Comparison of ENCODE assay signal across 1 cellular context in genomic region chr20:32536861-32537656, GRCh38.
TF ChIP-seq lines count a peak whose summit lies in the region.

No MANE protein-coding gene starts in this region.

TF ChIP-seq in GM23338, 12 proteins besides CTCF, POLR2A, EP300 and RAD21 (continued from another document):
- TF ChIP-seq REST (IDR thresholded peaks at IDR 0.05; ENCODE audit: unreplicated experiment) (no peak), NANOG (IDR thresholded peaks at IDR 0.05; ENCODE audit: borderline replicate concordance) (no peak), STAT1 (IDR thresholded peaks at IDR 0.05; ENCODE audit: unreplicated experiment) (no peak), EZH2 (IDR thresholded peaks at IDR 0.05; ENCODE audit: low read depth, unreplicated experiment) (no peak), JUNB (IDR thresholded peaks at IDR 0.05; ENCODE audit: unreplicated experiment) (no peak), ETS1 (IDR thresholded peaks at IDR 0.05) (no peak), POLR2AphosphoS5 (IDR thresholded peaks at IDR 0.05; ENCODE audit: low read depth) (no peak), ZNF331 (CRISPR knock-in tag; IDR thresholded peaks at IDR 0.05; ENCODE audit: low read depth) (no peak)
